In genomic region chr12:41225179-41225578, GRCh38 we compare ENCODE assay signal across 31 cellular contexts. TPM values are rescaled to one million over a fixed set of nuclear protein-coding genes. Genes with fewer than 3 reads are reported as not detected.
"Had no signal": no experiment of that assay in that cellular context is flagged by ENCODE, and none has a peak within 500 bp of the region (broad histone marks: within the 10 kb centered on the region; RNA-seq: fewer than 3 reads in every experiment).

No MANE protein-coding gene starts in this region.

- DNase-seq: naive thymus-derived CD4-positive, alpha-beta T cell; natural killer cell; occipital lobe; ovary; posterior cingulate gyrus; psoas muscle; right cardiac atrium; spleen; stimulated activated CD4-positive, alpha-beta T cell treated with anti-CD3 and anti-CD28 coated beads, Interleukin-12 subunit alpha, Interleukin-12 subunit beta, amount 100 ng/mL, for 4 hours; stimulated activated CD4-positive, alpha-beta T cell treated with anti-CD3 and anti-CD28 coated beads, Interleukin-1b, Interleukin-23, amount 100 ng/mL, for 48 hours; stimulated activated CD4-positive, alpha-beta T cell treated with anti-CD3 and anti-CD28 coated beads, Interleukin-4, amount 100 ng/mL, for 1 hour; stimulated activated CD4-positive, alpha-beta T cell treated with anti-CD3 and anti-CD28 coated beads, Interleukin-4, amount 100 ng/mL, for 4 hours; stimulated activated CD8-positive, alpha-beta memory T cell treated with anti-CD3 and anti-CD28 coated beads, Interleukin-4, amount 100 ng/mL, for 48 hours; stimulated activated naive CD4-positive, alpha-beta T cell; stimulated activated naive CD8-positive, alpha-beta T cell treated with anti-CD3 and anti-CD28 coated beads, Interleukin-15, amount 100 ng/mL, for 72 hours; stimulated activated naive CD8-positive, alpha-beta T cell treated with anti-CD3 and anti-CD28 coated beads, Interleukin-15, Interleukin-2, amounts not matched to agents 100 U/mL and 50 U/mL, for 24 hours; substantia nigra; thyroid gland; trophoblast cell; upper lobe of left lung had no signal

- H3K4me1 ChIP-seq: neural progenitor cell, parathyroid adenoma, psoas muscle, upper lobe of left lung, vagina had no signal

- FAIRE-seq: urothelium cell line had no signal

- H3K4me3 ChIP-seq: neural progenitor cell, ovary, psoas muscle, skin epidermis, smooth muscle cell, spleen, thoracic aorta, thyroid gland, tibial nerve, upper lobe of left lung, vagina had no signal

- H3K27me3 ChIP-seq: neural progenitor cell, ovary, spleen, thyroid gland, tibial nerve, upper lobe of left lung, vagina had no signal

- H3K79me2 ChIP-seq: parathyroid adenoma had no signal

- H3K9ac ChIP-seq: neural progenitor cell, parathyroid adenoma had no signal

- H2AFZ ChIP-seq: neural progenitor cell, parathyroid adenoma had no signal

- H3K4me2 ChIP-seq: neural progenitor cell, smooth muscle cell had no signal

- H3K36me3 ChIP-seq: neural progenitor cell, ovary, spleen, thoracic aorta, thyroid gland, tibial nerve, upper lobe of left lung, vagina had no signal

- H3K27ac ChIP-seq: neural progenitor cell, ovary, parathyroid adenoma, psoas muscle, skin epidermis, spleen, thoracic aorta, thyroid gland, tibial nerve, upper lobe of left lung, vagina had no signal

- H3K9me3 ChIP-seq: ovary, psoas muscle, spleen, thoracic aorta, thyroid gland, tibial nerve, upper lobe of left lung, vagina had no signal

- ATAC-seq: naive thymus-derived CD4-positive, alpha-beta T cell; natural killer cell; psoas muscle; right cardiac atrium; sciatic nerve; stimulated activated memory B cell treated with anti-CD40 and anti-IgM and Interleukin-4, amounts not matched to agents 10 μg/mL and 1 μg/mL and 100 μg/mL, for 72 hours; stimulated activated naive CD8-positive, alpha-beta T cell treated with anti-CD3 and anti-CD28 coated beads, Interleukin-15, amount 100 ng/mL, for 72 hours; stimulated activated naive CD8-positive, alpha-beta T cell treated with anti-CD3 and anti-CD28 coated beads, Interleukin-15, Interleukin-2, amounts not matched to agents 100 U/mL and 50 U/mL, for 24 hours had no signal

RNA-seq across cellular contexts. Expression of gene PDZRN4, which starts 37.1 kb away (rescaled TPM):
- total RNA-seq: naive thymus-derived CD4-positive, alpha-beta T cell; natural killer cell; osteoblast had no signal
- polyA plus RNA-seq: naive thymus-derived CD4-positive, alpha-beta T cell had no signal
